In the genomic region with DNA sequence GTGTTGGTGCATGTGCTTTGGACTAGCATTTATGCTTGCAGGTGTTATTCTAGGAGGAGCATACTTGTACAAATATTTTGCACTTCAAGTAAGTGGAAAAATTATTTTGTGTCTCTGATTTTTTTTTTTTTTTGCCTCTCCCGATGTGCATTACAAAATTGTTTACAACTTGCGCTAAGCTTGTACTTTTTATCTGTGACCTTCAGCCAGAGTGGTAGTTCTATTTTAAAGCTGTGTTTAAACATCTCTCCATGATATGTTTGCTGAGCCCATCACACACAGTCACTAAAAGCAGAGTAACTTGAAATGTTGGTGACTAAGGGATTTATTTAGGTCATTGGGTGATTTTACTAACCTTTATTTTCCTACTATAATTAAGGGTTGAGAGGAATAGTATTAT, we compare ENCODE assay signal across 1 cellular context.
TF ChIP-seq lines count a peak whose summit lies in the region.

No MANE protein-coding gene starts in this region.

TF ChIP-seq in IMR-90, 13 proteins besides CTCF, POLR2A, EP300 and RAD21:
- TF ChIP-seq BHLHE40 (IDR thresholded peaks at IDR 0.05; ENCODE audit: low read depth, low read length): no peak
- no peak for TF ChIP-seq CEBPB (IDR thresholded peaks at IDR 0.05; ENCODE audit: low read depth, low read length)
- TF ChIP-seq, protein P1, sequence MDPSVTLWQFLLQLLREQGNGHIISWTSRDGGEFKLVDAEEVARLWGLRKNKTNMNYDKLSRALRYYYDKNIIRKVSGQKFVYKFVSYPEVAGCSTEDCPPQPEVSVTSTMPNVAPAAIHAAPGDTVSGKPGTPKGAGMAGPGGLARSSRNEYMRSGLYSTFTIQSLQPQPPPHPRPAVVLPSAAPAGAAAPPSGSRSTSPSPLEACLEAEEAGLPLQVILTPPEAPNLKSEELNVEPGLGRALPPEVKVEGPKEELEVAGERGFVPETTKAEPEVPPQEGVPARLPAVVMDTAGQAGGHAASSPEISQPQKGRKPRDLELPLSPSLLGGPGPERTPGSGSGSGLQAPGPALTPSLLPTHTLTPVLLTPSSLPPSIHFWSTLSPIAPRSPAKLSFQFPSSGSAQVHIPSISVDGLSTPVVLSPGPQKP (IDR thresholded peaks at IDR 0.05; ENCODE audit: borderline replicate concordance, low read depth, low read length): no peak
- no peak for TF ChIP-seq MAFK (IDR thresholded peaks at IDR 0.05; ENCODE audit: low read depth, low read length)
- no peak for TF ChIP-seq MAZ (IDR thresholded peaks at IDR 0.05; ENCODE audit: borderline replicate concordance, low read depth, low read length)
- TF ChIP-seq FOS (IDR thresholded peaks at IDR 0.05; ENCODE audit: low read depth, low read length): no peak
- TF ChIP-seq SMC3 (IDR thresholded peaks at IDR 0.05; ENCODE audit: low read depth, low read length): no peak
